In the genomic region with DNA sequence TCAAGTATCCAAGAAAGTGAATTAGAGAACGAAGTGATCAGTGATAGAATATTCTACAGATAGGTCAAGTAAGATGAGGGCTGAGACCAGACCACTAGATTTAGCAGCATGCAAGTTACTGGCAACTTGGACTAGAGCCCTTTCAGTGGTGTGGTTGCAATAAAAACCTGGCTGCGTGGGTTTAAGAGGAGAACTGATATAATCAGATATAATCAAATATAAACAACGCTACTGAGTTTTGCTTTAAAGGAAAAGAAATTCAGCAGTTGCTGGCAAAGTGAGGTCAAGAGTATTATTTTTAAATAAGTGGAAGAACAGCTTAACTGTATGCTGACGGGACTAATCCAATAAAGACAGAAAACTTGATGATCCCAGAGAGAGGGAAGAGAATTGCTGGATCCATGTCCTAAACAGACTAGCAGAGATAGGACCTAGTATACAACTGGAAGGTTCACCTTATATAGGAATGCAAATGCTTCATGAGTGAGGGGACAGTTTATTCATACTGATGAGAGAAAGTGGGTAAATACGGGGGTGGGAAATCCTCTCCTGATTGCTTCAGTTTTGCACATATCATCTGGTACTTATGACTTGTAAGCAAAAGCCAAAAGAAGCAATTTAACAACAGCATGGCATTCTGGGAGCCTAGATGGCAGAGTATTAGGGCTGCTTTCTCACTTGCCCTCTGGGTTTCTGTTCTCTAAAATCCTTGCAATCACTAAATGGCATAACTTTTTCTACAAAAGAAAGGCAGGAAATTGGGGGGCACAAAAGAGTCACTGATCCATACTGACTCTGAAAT, we compare ENCODE assay signal across 16 cellular contexts.
DNase-seq lines count a peak whose midpoint lies in the region; ATAC-seq, FAIRE-seq and TF ChIP-seq lines count a peak whose summit lies in the region.
"Had no signal": no experiment of that assay in that cellular context is flagged by ENCODE, and none has a peak within 500 bp of the region (broad histone marks: within the 10 kb centered on the region; RNA-seq: fewer than 3 reads in every experiment).

No MANE protein-coding gene starts in this region.

- H3K27me3 ChIP-seq in fibroblast of lung (ENCODE audit: control insufficient read depth, insufficient read depth, low read length) (no peaks in the 10 kb centered on the region), neural progenitor cell (no peaks in the 10 kb centered on the region)
- H3K27me3 ChIP-seq: upper lobe of left lung had no signal

- H3K9ac ChIP-seq in fibroblast of lung (ENCODE audit: insufficient read depth, low read length) (no peak overlapping the region), neural progenitor cell (no peak overlapping the region)

- peak overlapping the region; percentile 74 for H3K27ac Mint-ChIP-seq in neural progenitor cell
- H3K27ac Mint-ChIP-seq: CD4-positive, CD25-positive, alpha-beta regulatory T cell had no signal

- no peaks in the 10 kb centered on the region for H3K9me3 Mint-ChIP-seq in neural progenitor cell
- H3K9me3 Mint-ChIP-seq: activated naive CD4-positive, alpha-beta T cell treated with anti-CD3 and anti-CD28 coated beads, Interleukin-2, amount 50 U/mL, for 24 hours; CD4-positive, CD25-positive, alpha-beta regulatory T cell had no signal

- H3K36me3 Mint-ChIP-seq in neural progenitor cell: peaks cover 4% of the 10 kb centered on the region
- H3K36me3 Mint-ChIP-seq: activated naive CD4-positive, alpha-beta T cell treated with anti-CD3 and anti-CD28 coated beads, Interleukin-2, amount 50 U/mL, for 24 hours; CD4-positive, CD25-positive, alpha-beta regulatory T cell had no signal

- H3K36me3 ChIP-seq in fibroblast of lung (ENCODE audit: control insufficient read depth, insufficient read depth, low read length) (no peaks in the 10 kb centered on the region), neural progenitor cell (no peaks in the 10 kb centered on the region)
- H3K36me3 ChIP-seq: upper lobe of left lung had no signal

- H3K4me2 ChIP-seq in fibroblast of lung (ENCODE audit: extremely low read depth, insufficient read depth, low read length): peak overlapping the region; percentile 62
- peak overlapping the region; percentile 12 for H3K4me2 ChIP-seq in neural progenitor cell

- H3K27me3 Mint-ChIP-seq in neural progenitor cell (ENCODE audit: insufficient read depth, low read depth): peaks cover 4% of the 10 kb centered on the region
- H3K27me3 Mint-ChIP-seq: activated naive CD4-positive, alpha-beta T cell treated with anti-CD3 and anti-CD28 coated beads, Interleukin-2, amount 50 U/mL, for 24 hours had no signal

- H3K79me2 ChIP-seq in fibroblast of lung (ENCODE audit: control insufficient read depth, insufficient read depth, low read length): peaks cover 23% of the 10 kb centered on the region
- peaks cover 16% of the 10 kb centered on the region for H3K79me2 ChIP-seq in neural progenitor cell (ENCODE audit: low read depth)

- TF ChIP-seq POLR2A in GM12891 (IDR thresholded peaks at IDR 0.05; ENCODE audit: low read depth, low read length): no peak

- ATAC-seq in GM21381 (IDR thresholded peaks at IDR 0.05; ENCODE audit: unreplicated experiment): no peak

- H3K4me3 Mint-ChIP-seq in neural progenitor cell: no peak overlapping the region
- H3K4me3 Mint-ChIP-seq: activated naive CD4-positive, alpha-beta T cell treated with anti-CD3 and anti-CD28 coated beads, Interleukin-2, amount 50 U/mL, for 24 hours; CD4-positive, CD25-positive, alpha-beta regulatory T cell had no signal

- peaks cover 36% of the 10 kb centered on the region for H3K4me1 Mint-ChIP-seq in neural progenitor cell

- H4K20me1 ChIP-seq in fibroblast of lung (ENCODE audit: control insufficient read depth, extremely low read depth, insufficient read depth, low read length) (no peaks in the 10 kb centered on the region), neural progenitor cell (ENCODE audit: low read depth) (peaks cover 68% of the 10 kb centered on the region)

- H3K9me3 ChIP-seq in fibroblast of lung (ENCODE audit: control insufficient read depth, insufficient read depth, low read depth, low read length) (no peaks in the 10 kb centered on the region), neural progenitor cell (ENCODE audit: low read depth) (no peaks in the 10 kb centered on the region)
- H3K9me3 ChIP-seq: upper lobe of left lung had no signal

- peaks cover 6% of the 10 kb centered on the region for H3F3A ChIP-seq in neural progenitor cell (ENCODE audit: low read depth)

- no peak for TF ChIP-seq CTCF in C4-2B (conservative IDR thresholded peaks at IDR 0.05)
- TF ChIP-seq CTCF in fibroblast of lung (conservative IDR thresholded peaks at IDR 0.05 in 1 of 2, IDR thresholded peaks at IDR 0.05 in 1 of 2; ENCODE audit: low read depth in 1 of 2, low read length in 2 of 2): no peak
- TF ChIP-seq CTCF in neural progenitor cell (IDR thresholded peaks at IDR 0.05): no peak

- FAIRE-seq in GM12891 (lab: Jason Lieb, UNC): no peak

- no peak overlapping the region for H2AFZ ChIP-seq in fibroblast of lung (ENCODE audit: low read length)
- H2AFZ ChIP-seq in neural progenitor cell (replicated peaks): no peak overlapping the region

- no peak overlapping the region for H3K4me3 ChIP-seq in fibroblast of lung (replicated peaks in 1 of 4; ENCODE audit: control extremely low read depth in 1 of 4, insufficient read depth in 1 of 4, low read depth in 3 of 4, low read length in 4 of 4)
- no peak overlapping the region for H3K4me3 ChIP-seq in neural progenitor cell
- H3K4me3 ChIP-seq: upper lobe of left lung had no signal

- H3K27ac ChIP-seq in C4-2B: peak overlapping the region; percentile 14; the same call in 1 of the 2 replicates
- no peak overlapping the region for H3K27ac ChIP-seq in fibroblast of lung (ENCODE audit: insufficient read depth, low read length)
- H3K27ac ChIP-seq in neural progenitor cell: no peak overlapping the region
- H3K27ac ChIP-seq: HL-60, RWPE1 had no signal

- H3K4me1 ChIP-seq in fibroblast of lung (ENCODE audit: control insufficient read depth, extremely low read depth, insufficient read depth, low read length) (peaks cover 11% of the 10 kb centered on the region), neural progenitor cell (peaks cover 16% of the 10 kb centered on the region)

- peak; percentile 46 for DNase-seq in NOMO-1 treated with DMSO at 0.1 percent for 48 hours (lab: John Stamatoyannopoulos, UW; ENCODE audit: unreplicated experiment)
- peak; percentile 35 to 59 for DNase-seq in fibroblast of lung (ENCODE audit: low read depth in 2 of 2)
- no peak for DNase-seq in neural progenitor cell (ENCODE audit: low spot score)
- no peak for DNase-seq in NCI-H526 (lab: John Stamatoyannopoulos, UW)
- no peak for DNase-seq in GM12891 (ENCODE audit: insufficient read length, low spot score)
- DNase-seq in stimulated activated CD8-positive, alpha-beta memory T cell treated with anti-CD3 and anti-CD28 coated beads, Interleukin-4, amount 100 ng/mL, for 48 hours: no peak
- DNase-seq: activated CD4-positive, alpha-beta T cell treated with anti-CD3 and anti-CD28 coated beads, Interleukin-2, amount 50 U/mL, for 48 hours; effector CD4-positive, alpha-beta T cell; NCI-H1436 treated with DMSO at 0.1 percent for 48 hours; upper lobe of left lung had no signal

TF ChIP-seq in GM12891, 5 proteins besides CTCF, POLR2A, EP300 and RAD21:
- TF ChIP-seq SPI1 (IDR thresholded peaks at IDR 0.05; ENCODE audit: low read depth, low read length) (no peak), POU2F2 (IDR thresholded peaks at IDR 0.05; ENCODE audit: low read depth, low read length) (no peak), PAX5 (IDR thresholded peaks at IDR 0.05; ENCODE audit: insufficient read depth, low read length, severe bottlenecking) (no peak), POLR2AphosphoS5 (IDR thresholded peaks at IDR 0.05; ENCODE audit: low read depth, low read length) (no peak), TAF1 (IDR thresholded peaks at IDR 0.05; ENCODE audit: low read depth, low read length) (no peak)

Comparison
In these comparisons a context has a peak if more than half of its experiments do, and no peak if none do; other contexts are left out.
1. DNase-seq: peak in NOMO-1 treated with DMSO at 0.1 percent for 48 hours (single experiment) and fibroblast of lung (2 of 2); none in neural progenitor cell (single experiment), NCI-H526 (0 of 2), GM12891 (single experiment) and stimulated activated CD8-positive, alpha-beta memory T cell treated with anti-CD3 and anti-CD28 coated beads, Interleukin-4, amount 100 ng/mL, for 48 hours (single experiment).